Comparison of ENCODE assay signal across 1 cellular context in the genomic region with DNA sequence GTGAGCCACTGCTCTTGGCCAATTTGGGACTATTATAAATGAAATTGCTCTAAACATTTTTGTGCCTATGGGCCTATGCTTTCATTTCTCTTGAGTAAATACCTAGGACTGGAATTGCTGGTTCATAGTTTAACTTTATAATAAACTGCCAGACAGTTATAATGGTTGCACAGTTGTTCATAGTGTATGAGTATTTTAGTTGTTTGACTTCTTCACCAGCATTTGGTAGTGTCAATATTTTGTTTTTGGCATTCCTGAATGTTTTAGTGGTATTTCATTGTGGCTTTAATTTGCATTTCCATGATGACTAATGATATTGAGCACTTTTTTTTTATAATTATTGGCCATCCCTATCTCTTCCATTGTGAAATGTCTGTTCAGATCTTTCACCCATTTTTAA.
TF ChIP-seq lines count a peak whose summit lies in the region.

No MANE protein-coding gene starts in this region.

TF ChIP-seq in IMR-90, 13 proteins besides CTCF, POLR2A, EP300 and RAD21 (continued from another document):
- no peak for TF ChIP-seq RFX5 (IDR thresholded peaks at IDR 0.05; ENCODE audit: low read depth, low read length)
- TF ChIP-seq MXI1 (IDR thresholded peaks at IDR 0.05; ENCODE audit: borderline replicate concordance, low read depth, low read length) = no peak
TF ChIP-seq in IMR-90: peak in this region for 0.
